21 cellular contexts compared by ENCODE assay signal in genomic region chr5:2896371-2897275, GRCh38.
"Had no signal": no experiment of that assay in that cellular context is flagged by ENCODE, and none has a peak within 500 bp of the region (broad histone marks: within the 10 kb centered on the region; RNA-seq: fewer than 3 reads in every experiment).

No MANE protein-coding gene starts in this region.

- FAIRE-seq: kidney, TTC549 had no signal

- DNase-seq: activated CD4-positive, alpha-beta T cell treated with anti-CD3 and anti-CD28 coated beads for 1 hour; activated CD8-positive, alpha-beta memory T cell treated with anti-CD3 and anti-CD28 coated beads, Interleukin-2, amount 50 U/mL, for 4 hours; activated naive CD4-positive, alpha-beta T cell; activated naive CD8-positive, alpha-beta T cell treated with anti-CD3 and anti-CD28 coated beads for 36 hours; activated T-cell treated with anti-CD3 and anti-CD28 coated beads, Interleukin-2, amount 50 U/mL, for 4 hours; amniotic stem cell; colonic mucosa; heart right ventricle; kidney; sigmoid colon; stimulated activated CD4-positive, alpha-beta T cell treated with anti-CD3 and anti-CD28 coated beads, Interleukin-15, amount 100 ng/mL, for 24 hours; stomach; T-helper 1 cell; transverse colon; WERI-Rb-1 had no signal

- H3K9me3 ChIP-seq: colonic mucosa, sigmoid colon, suprapubic skin, transverse colon had no signal

- H3K4me1 ChIP-seq: breast epithelium, colonic mucosa, heart right ventricle, sigmoid colon, stomach, suprapubic skin, transverse colon had no signal

- H3K27ac ChIP-seq: breast epithelium, colonic mucosa, epithelial cell of prostate, heart right ventricle, sigmoid colon, stomach, suprapubic skin, transverse colon, WERI-Rb-1 had no signal

- ATAC-seq: activated T-cell treated with anti-CD3 and anti-CD28 coated beads, Interleukin-2, amount 50 U/mL, for 4 hours; heart right ventricle; naive thymus-derived CD8-positive, alpha-beta T cell had no signal

- H3K4me3 ChIP-seq: breast epithelium, colonic mucosa, heart right ventricle, sigmoid colon, smooth muscle cell, stomach, suprapubic skin, transverse colon had no signal

- H3K27me3 ChIP-seq: breast epithelium, colonic mucosa, sigmoid colon, stomach, suprapubic skin, transverse colon had no signal

- H3K36me3 ChIP-seq: breast epithelium, colonic mucosa, heart right ventricle, sigmoid colon, stomach, suprapubic skin, transverse colon, WERI-Rb-1 had no signal
